In genomic region chr11:111735262-111736116, GRCh38 we compare ENCODE assay signal across 1 cellular context.
TF ChIP-seq lines count a peak whose summit lies in the region.

No MANE protein-coding gene starts in this region.

TF ChIP-seq in GM23338, 12 proteins besides CTCF, POLR2A, EP300 and RAD21 (continued from another document):
- TF ChIP-seq, protein P1, sequence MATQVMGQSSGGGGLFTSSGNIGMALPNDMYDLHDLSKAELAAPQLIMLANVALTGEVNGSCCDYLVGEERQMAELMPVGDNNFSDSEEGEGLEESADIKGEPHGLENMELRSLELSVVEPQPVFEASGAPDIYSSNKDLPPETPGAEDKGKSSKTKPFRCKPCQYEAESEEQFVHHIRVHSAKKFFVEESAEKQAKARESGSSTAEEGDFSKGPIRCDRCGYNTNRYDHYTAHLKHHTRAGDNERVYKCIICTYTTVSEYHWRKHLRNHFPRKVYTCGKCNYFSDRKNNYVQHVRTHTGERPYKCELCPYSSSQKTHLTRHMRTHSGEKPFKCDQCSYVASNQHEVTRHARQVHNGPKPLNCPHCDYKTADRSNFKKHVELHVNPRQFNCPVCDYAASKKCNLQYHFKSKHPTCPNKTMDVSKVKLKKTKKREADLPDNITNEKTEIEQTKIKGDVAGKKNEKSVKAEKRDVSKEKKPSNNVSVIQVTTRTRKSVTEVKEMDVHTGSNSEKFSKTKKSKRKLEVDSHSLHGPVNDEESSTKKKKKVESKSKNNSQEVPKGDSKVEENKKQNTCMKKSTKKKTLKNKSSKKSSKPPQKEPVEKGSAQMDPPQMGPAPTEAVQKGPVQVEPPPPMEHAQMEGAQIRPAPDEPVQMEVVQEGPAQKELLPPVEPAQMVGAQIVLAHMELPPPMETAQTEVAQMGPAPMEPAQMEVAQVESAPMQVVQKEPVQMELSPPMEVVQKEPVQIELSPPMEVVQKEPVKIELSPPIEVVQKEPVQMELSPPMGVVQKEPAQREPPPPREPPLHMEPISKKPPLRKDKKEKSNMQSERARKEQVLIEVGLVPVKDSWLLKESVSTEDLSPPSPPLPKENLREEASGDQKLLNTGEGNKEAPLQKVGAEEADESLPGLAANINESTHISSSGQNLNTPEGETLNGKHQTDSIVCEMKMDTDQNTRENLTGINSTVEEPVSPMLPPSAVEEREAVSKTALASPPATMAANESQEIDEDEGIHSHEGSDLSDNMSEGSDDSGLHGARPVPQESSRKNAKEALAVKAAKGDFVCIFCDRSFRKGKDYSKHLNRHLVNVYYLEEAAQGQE (IDR thresholded peaks at IDR 0.05; ENCODE audit: unreplicated experiment): no peak
- no peak for TF ChIP-seq NANOG (IDR thresholded peaks at IDR 0.05; ENCODE audit: borderline replicate concordance)
- no peak for TF ChIP-seq ZNF462 (CRISPR knock-in tag; IDR thresholded peaks at IDR 0.05)
- no peak for TF ChIP-seq POLR2AphosphoS5 (IDR thresholded peaks at IDR 0.05; ENCODE audit: low read depth)
- no peak for TF ChIP-seq ETS1 (IDR thresholded peaks at IDR 0.05)
TF ChIP-seq in GM23338: peak in this region for 0.
